23 cellular contexts compared by ENCODE assay signal in the genomic region with DNA sequence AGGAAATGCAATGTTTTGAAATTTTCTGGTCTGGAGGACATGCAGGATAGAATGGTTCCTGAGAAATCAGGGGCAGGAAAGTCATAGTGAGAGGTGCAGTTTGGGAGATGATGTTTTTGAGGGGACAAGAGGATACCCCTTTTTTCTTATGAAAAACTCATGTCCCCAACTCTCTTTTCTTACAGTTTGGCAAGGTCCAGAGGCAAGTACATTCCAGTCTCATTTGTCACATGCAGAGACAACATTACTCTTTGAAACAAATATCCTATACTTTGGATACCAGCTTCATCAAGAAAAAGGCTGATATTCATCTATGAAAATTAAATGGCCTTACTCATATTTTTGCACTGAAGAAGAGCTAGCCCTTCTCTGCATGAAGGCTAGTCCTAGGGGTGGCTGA. TPM values are rescaled to one million over a fixed set of nuclear protein-coding genes. Genes with fewer than 3 reads are reported as not detected.
"Had no signal": no experiment of that assay in that cellular context is flagged by ENCODE, and none has a peak within 500 bp of the region (broad histone marks: within the 10 kb centered on the region; RNA-seq: fewer than 3 reads in every experiment).

No MANE protein-coding gene starts in this region.

- FAIRE-seq: endothelial cell of umbilical vein had no signal

- H3K27ac ChIP-seq: esophagus muscularis mucosa, testis had no signal

- H3K4me3 ChIP-seq: esophagus muscularis mucosa, lung, testis had no signal

- H3K9me3 ChIP-seq: esophagus muscularis mucosa, testis had no signal

- DNase-seq: activated CD4-positive, alpha-beta T cell treated with anti-CD3 and anti-CD28 coated beads for 48 hours; activated CD4-positive, CD25-positive, alpha-beta regulatory T cell; activated CD8-positive, alpha-beta T cell treated with anti-CD3 and anti-CD28 coated beads for 36 hours; activated naive CD4-positive, alpha-beta T cell treated with anti-CD3 and anti-CD28 coated beads for 36 hours; activated T-cell treated with anti-CD3 and anti-CD28 coated beads, Interleukin-2, amount 50 U/mL, for 24 hours; aorta; dermis blood vessel endothelial cell; effector memory CD4-positive, alpha-beta T cell; foreskin melanocyte; glutamatergic neuron; hypothalamus; islet precursor cell; left colon; midbrain; stimulated activated CD4-positive, alpha-beta T cell treated with anti-CD3 and anti-CD28 coated beads, Interleukin-4, amount 100 ng/mL, for 4 hours; T-helper 9 cell; testis had no signal

- ATAC-seq: activated CD8-positive, alpha-beta T cell treated with anti-CD3 and anti-CD28 coated beads for 36 hours; left colon; sciatic nerve; stimulated activated memory B cell treated with anti-CD40 and anti-IgM and Interleukin-4, amounts not matched to agents 10 μg/mL and 1 μg/mL and 100 μg/mL, for 72 hours had no signal

- H3K36me3 ChIP-seq: esophagus muscularis mucosa had no signal

- H3K27me3 ChIP-seq: esophagus muscularis mucosa, testis had no signal

- H3K4me1 ChIP-seq: esophagus muscularis mucosa, testis had no signal

RNA-seq across cellular contexts. Expression of a gene that starts 48.2 kb away (rescaled TPM):
- total RNA-seq: activated CD8-positive, alpha-beta T cell treated with anti-CD3 and anti-CD28 coated beads for 36 hours; activated naive CD4-positive, alpha-beta T cell treated with anti-CD3 and anti-CD28 coated beads for 36 hours; activated T-helper 2 cell treated with anti-CD3 and anti-CD28 coated beads, Interferon-gamma antibody, Interleukin-2, Interleukin-4, amounts not matched to agents 10 μg/mL and 5 μg/mL and 100 μg/mL, durations not matched to agents 14 hours and 24 hours and 36 hours; dermis blood vessel endothelial cell; endothelial cell of umbilical vein had no signal
- polyA plus RNA-seq: endothelial cell of umbilical vein had no signal
